Comparison of ENCODE assay signal across 9 cellular contexts in genomic region chrX:111568356-111568755, GRCh38. TPM values are rescaled to one million over a fixed set of nuclear protein-coding genes. Genes with fewer than 3 reads are reported as not detected.
DNase-seq lines count a peak whose midpoint lies in the region; ATAC-seq lines count a peak whose summit lies in the region.
"Had no signal": no experiment of that assay in that cellular context is flagged by ENCODE, and none has a peak within 500 bp of the region (broad histone marks: within the 10 kb centered on the region; RNA-seq: fewer than 3 reads in every experiment).

No MANE protein-coding gene starts in this region.

- H3K4me1 ChIP-seq in HAP-1 = no peaks in the 10 kb centered on the region; the same call in 1 of the 2 replicates

- DNase-seq in Ammon's horn (ENCODE audit: low spot score) (peak; percentile 1), HAP-1 (ENCODE audit: low spot score in 2 of 2) (peak; percentile 53 to 59), SK-N-DZ (ENCODE audit: low spot score) (peak; percentile 54), islet precursor cell (peak; percentile 60), GDM1 (lab: John Stamatoyannopoulos, UW) (no peak), sciatic nerve (ENCODE audit: low spot score) (no peak)
- DNase-seq in stimulated activated CD4-positive, alpha-beta T cell treated with anti-CD3 and anti-CD28 coated beads, Interleukin-1b, Interleukin-23, amount 100 ng/mL, for 48 hours = no peak
- no peak for DNase-seq in activated T-cell treated with anti-CD3 and anti-CD28 coated beads, Interleukin-2, amount 50 U/mL, for 48 hours

- intact Hi-C loops in sciatic nerve (cut with DNase I) = no loop called here

- no peak overlapping the region for H3K4me3 ChIP-seq in HAP-1

- in situ Hi-C loops in HAP-1 (cut with MboI; ENCODE audit: low sequenced_read_pairs) = no loop called here

- 0 out of 2 replicates have a peak, but pooled peaks cover 2% of the 10 kb centered on the region for H3K9me3 ChIP-seq in HAP-1

- no peak for ATAC-seq in sciatic nerve

- H3K36me3 ChIP-seq in HAP-1 (replicated peaks) = no peaks in the 10 kb centered on the region

- H3K27me3 ChIP-seq in HAP-1 (ENCODE audit: low read depth) = no peaks in the 10 kb centered on the region

RNA-seq across cellular contexts. Expression of gene SERTM2, which starts 56.9 kb away (rescaled TPM):
- 1.4 and 1.5 TPM in 2 replicates for polyA plus RNA-seq in SK-N-DZ (2014; cell fraction: cytosol; rRNA removed)
- polyA plus RNA-seq in SK-N-DZ (2014; cell fraction: nucleus; rRNA removed) = 2.0 and 2.2 TPM in 2 replicates
- total RNA-seq in sciatic nerve = 0.76 TPM
- total RNA-seq: myocyte had no signal

Comparison
In these comparisons a context has a peak if more than half of its experiments do, and no peak if none do; other contexts are left out.
1. DNase-seq: peak in Ammon's horn (single experiment), HAP-1 (2 of 2), SK-N-DZ (single experiment) and islet precursor cell (single experiment); none in stimulated activated CD4-positive, alpha-beta T cell treated with anti-CD3 and anti-CD28 coated beads, Interleukin-1b, Interleukin-23, amount 100 ng/mL, for 48 hours (single experiment), GDM1 (single experiment), activated T-cell treated with anti-CD3 and anti-CD28 coated beads, Interleukin-2, amount 50 U/mL, for 48 hours (0 of 2) and sciatic nerve (single experiment).